17 cellular contexts compared by ENCODE assay signal in genomic region chr5:54091416-54092130, GRCh38.
A peak's percentile ranks its signal among the peaks of the same experiment; 100 is the strongest.
DNase-seq lines count a peak whose midpoint lies in the region; ATAC-seq lines count a peak whose summit lies in the region.
"Had no signal": no experiment of that assay in that cellular context is flagged by ENCODE, and none has a peak within 500 bp of the region (broad histone marks: within the 10 kb centered on the region; RNA-seq: fewer than 3 reads in every experiment).

No MANE protein-coding gene starts in this region.

- intact Hi-C loops in sciatic nerve (cut with DNase I) = no loop called here

- DNase-seq in NCI-H524 (lab: John Stamatoyannopoulos, UW) (peak; percentile 40 to 62), NCI-H524 treated with DMSO at 0.1 percent for 48 hours (lab: John Stamatoyannopoulos, UW) (no peak), adipocyte (ENCODE audit: low read depth) (peak; percentile 25), fibroblast of gingiva (ENCODE audit: low read depth) (peak; percentile 88), NCI-H2107 (lab: John Stamatoyannopoulos, UW) (no peak), foreskin melanocyte (no peak), sciatic nerve (ENCODE audit: low spot score) (no peak)
- DNase-seq: activated CD4-positive, alpha-beta T cell treated with anti-CD3 and anti-CD28 coated beads, Interleukin-2, amount 50 U/mL, for 48 hours; activated naive CD8-positive, alpha-beta T cell treated with anti-CD3 and anti-CD28 coated beads, Interleukin-2, amount 50 U/mL, for 24 hours; CD4-positive, CD25-positive, alpha-beta regulatory T cell; NCI-H2081 treated with DMSO at 0.1 percent for 48 hours had no signal

- H3K36me3 ChIP-seq in adipocyte (ENCODE audit: control insufficient read depth, insufficient read depth, low read length, severe bottlenecking) (no peaks in the 10 kb centered on the region), skeletal muscle satellite cell (ENCODE audit: insufficient read depth, low read length) (no peaks in the 10 kb centered on the region)
- H3K36me3 ChIP-seq: esophagus muscularis mucosa, suprapubic skin had no signal

- H3K9ac ChIP-seq in adipocyte (ENCODE audit: low read length) (peak overlapping the region; percentile 47), skeletal muscle satellite cell (ENCODE audit: low read depth, low read length) (peak overlapping the region; percentile 4)
- H3K9ac ChIP-seq: parathyroid adenoma had no signal

- no peak for ATAC-seq in sciatic nerve
- ATAC-seq: activated naive CD8-positive, alpha-beta T cell treated with anti-CD3 and anti-CD28 coated beads, Interleukin-2, amount 50 U/mL, for 24 hours had no signal

- H3K4me3 ChIP-seq in adipocyte (ENCODE audit: low read length) (peak overlapping the region; percentile 58), skeletal muscle satellite cell (ENCODE audit: low read length) (peak overlapping the region; percentile 22)
- H3K4me3 ChIP-seq: esophagus muscularis mucosa, hepatocyte, SK-N-MC, suprapubic skin had no signal

- H3K9me3 ChIP-seq in adipocyte (ENCODE audit: control insufficient read depth, low read length) (no peaks in the 10 kb centered on the region), skeletal muscle satellite cell (replicated peaks; ENCODE audit: low read length) (no peaks in the 10 kb centered on the region)
- H3K9me3 ChIP-seq: esophagus muscularis mucosa, suprapubic skin had no signal

- peak overlapping the region; percentile 51 for H3K4me2 ChIP-seq in skeletal muscle satellite cell (ENCODE audit: low read length)
- H3K4me2 ChIP-seq: hepatocyte had no signal

- peaks cover 18% of the 10 kb centered on the region for H3K4me1 ChIP-seq in adipocyte (ENCODE audit: control insufficient read depth, insufficient read depth, low read length)
- peaks cover 42% of the 10 kb centered on the region for H3K4me1 ChIP-seq in skeletal muscle satellite cell (ENCODE audit: control insufficient read depth, insufficient read depth, low read length)
- H3K4me1 ChIP-seq: parathyroid adenoma had no signal

- H3K27me3 ChIP-seq in adipocyte (replicated peaks; ENCODE audit: control insufficient read depth, insufficient read depth, low read length) (no peaks in the 10 kb centered on the region), skeletal muscle satellite cell (ENCODE audit: control insufficient read depth, insufficient read depth, low read length) (no peaks in the 10 kb centered on the region)
- H3K27me3 ChIP-seq: esophagus muscularis mucosa, hepatocyte, suprapubic skin had no signal

Comparison
In these comparisons a context has a peak if more than half of its experiments do, and no peak if none do; other contexts are left out.
1. DNase-seq: peak in NCI-H524 (2 of 2), adipocyte (single experiment) and fibroblast of gingiva (single experiment); none in NCI-H524 treated with DMSO at 0.1 percent for 48 hours (single experiment), NCI-H2107 (single experiment), foreskin melanocyte (single experiment) and sciatic nerve (single experiment).